In the genomic region with DNA sequence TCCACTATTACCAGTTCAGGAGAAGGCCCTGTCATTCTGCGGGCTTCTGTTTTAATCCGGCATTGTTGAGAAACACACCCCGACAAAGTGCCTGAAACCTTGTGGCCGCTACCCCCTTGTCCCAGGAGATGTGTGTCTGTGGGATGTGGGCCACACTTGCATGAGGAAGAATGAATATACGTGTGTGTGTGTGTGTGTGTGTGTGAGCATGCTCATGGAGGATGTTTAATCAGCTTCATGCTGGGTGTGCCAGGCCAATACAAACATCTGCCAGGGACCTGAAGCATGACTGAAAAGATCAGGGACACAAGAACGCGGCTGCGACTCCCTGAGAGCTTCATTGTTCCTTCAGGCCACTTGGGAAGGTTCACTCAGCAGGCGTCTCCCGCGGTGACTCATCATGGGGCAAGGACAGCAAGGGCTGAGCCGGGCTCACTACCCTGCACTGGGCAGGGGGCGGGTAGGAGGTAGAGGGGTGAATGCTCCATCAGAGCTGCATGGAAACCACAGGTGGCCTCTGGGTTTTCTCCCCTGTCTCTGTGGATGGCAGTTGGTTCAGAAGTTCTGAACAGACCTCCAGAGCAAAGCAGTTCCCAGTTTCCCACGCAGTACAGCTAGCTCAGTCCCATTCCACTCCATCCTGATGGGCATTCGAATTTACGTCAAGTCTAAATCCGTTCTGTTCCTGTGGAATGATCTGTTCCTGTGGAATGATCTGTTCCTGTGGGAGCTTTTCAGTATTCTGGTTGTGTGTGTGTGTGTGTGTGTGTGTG, we compare ENCODE assay signal across 8 cellular contexts. TPM values are rescaled to one million over a fixed set of nuclear protein-coding genes. Genes with fewer than 3 reads are reported as not detected.
DNase-seq lines count a peak whose midpoint lies in the region; ATAC-seq, FAIRE-seq and TF ChIP-seq lines count a peak whose summit lies in the region.

No MANE protein-coding gene starts in this region.

- H3K36me3 ChIP-seq in small intestine (ENCODE audit: control insufficient read depth in 2 of 2, insufficient read depth in 2 of 2, low read length in 2 of 2) = no peaks in the 10 kb centered on the region

- in situ Hi-C loops in astrocyte of the spinal cord (cut with HindIII; ENCODE audit: low sequenced_read_pairs) = no loop called here

- H3K36me3 Mint-ChIP-seq in activated CD4-positive, alpha-beta T cell treated with anti-CD3 and anti-CD28 coated beads, Interleukin-2, amount 10 ng/mL, durations not matched to agents 24 days and 14 days (ENCODE audit: low read depth) = peaks cover 3% of the 10 kb centered on the region

- peaks cover 65% of the 10 kb centered on the region for H3K4me1 Mint-ChIP-seq in activated CD4-positive, alpha-beta T cell treated with anti-CD3 and anti-CD28 coated beads, Interleukin-2, amount 10 ng/mL, durations not matched to agents 24 days and 14 days

- WGBS in small intestine, 3 donors = 16 to 36% (median 31%) methylated on average over 17 of the region's 17 CpGs

- no peak for TF ChIP-seq POLR2A in GM12891 (IDR thresholded peaks at IDR 0.05; ENCODE audit: low read depth, low read length)

- peak overlapping the region; percentile 76 to 95 for H3K27ac ChIP-seq in small intestine (ENCODE audit: low read depth in 1 of 2, low read length in 1 of 2)

- H3K27ac Mint-ChIP-seq in activated CD4-positive, alpha-beta T cell treated with anti-CD3 and anti-CD28 coated beads, Interleukin-2, amount 10 ng/mL, durations not matched to agents 24 days and 14 days = peak overlapping the region; percentile 99

- FAIRE-seq in small intestine (lab: Jason Lieb, UNC) (no peak), GM12891 (lab: Jason Lieb, UNC) (no peak)

- intact Hi-C loops in activated CD4-positive, alpha-beta T cell treated with anti-CD3 and anti-CD28 coated beads, Interleukin-2, amount 10 ng/mL, durations not matched to agents 24 days and 14 days (cut with micrococcal nuclease) = no loop called here

- H3K27me3 ChIP-seq in small intestine (ENCODE audit: control insufficient read depth in 2 of 2, insufficient read depth in 2 of 2, low read length in 2 of 2) = no peaks in the 10 kb centered on the region

- no peak for TF ChIP-seq CTCF in astrocyte of the spinal cord (IDR thresholded peaks at IDR 0.05; ENCODE audit: low read depth, low read length)

- H3K4me3 ChIP-seq in astrocyte of the spinal cord (ENCODE audit: low read depth, low read length) (no peak overlapping the region), small intestine (ENCODE audit: low read depth in 1 of 2, low read length in 2 of 2) (no peak overlapping the region)

- no peaks in the 10 kb centered on the region for H3K9me3 ChIP-seq in small intestine (ENCODE audit: control insufficient read depth, low read depth)

- no peak overlapping the region for H3K4me3 Mint-ChIP-seq in activated CD4-positive, alpha-beta T cell treated with anti-CD3 and anti-CD28 coated beads, Interleukin-2, amount 10 ng/mL, durations not matched to agents 24 days and 14 days

- DNase-seq in activated CD4-positive, alpha-beta T cell treated with anti-CD3 and anti-CD28 coated beads, Interleukin-2, amount 10 ng/mL, durations not matched to agents 24 days and 14 days = peak; percentile 61
- no peak for DNase-seq in activated CD4-positive, alpha-beta T cell treated with anti-CD3 and anti-CD28 coated beads, Interleukin-2, amount 50 U/mL, for 4 hours
- peak; percentile 81 for DNase-seq in NCI-H2171 treated with DMSO at 0.1 percent for 48 hours (lab: John Stamatoyannopoulos, UW)
- peak; percentile 94 for DNase-seq in astrocyte of the spinal cord (ENCODE audit: low read depth, low spot score)
- peak; percentile 97 for DNase-seq in islet precursor cell
- peak; percentile 93 for DNase-seq in small intestine
- no peak for DNase-seq in GM12891 (ENCODE audit: insufficient read length, low spot score)

- peaks cover 24 to 30% of the 10 kb centered on the region in 2 donors for H3K4me1 ChIP-seq in small intestine (ENCODE audit: control insufficient read depth in 2 of 2, insufficient read depth in 1 of 2, low read depth in 1 of 2, low read length in 1 of 2)

- H3K27me3 Mint-ChIP-seq in activated CD4-positive, alpha-beta T cell treated with anti-CD3 and anti-CD28 coated beads, Interleukin-2, amount 10 ng/mL, durations not matched to agents 24 days and 14 days = no peaks in the 10 kb centered on the region

- ATAC-seq in GM21381 (IDR thresholded peaks at IDR 0.05; ENCODE audit: unreplicated experiment) = no peak

- no peaks in the 10 kb centered on the region for H3K9me3 Mint-ChIP-seq in activated CD4-positive, alpha-beta T cell treated with anti-CD3 and anti-CD28 coated beads, Interleukin-2, amount 10 ng/mL, durations not matched to agents 24 days and 14 days

TF ChIP-seq in GM12891, 5 proteins besides CTCF, POLR2A, EP300 and RAD21:
- TF ChIP-seq POLR2AphosphoS5 (IDR thresholded peaks at IDR 0.05; ENCODE audit: low read depth, low read length) (no peak), SPI1 (IDR thresholded peaks at IDR 0.05; ENCODE audit: low read depth, low read length) (no peak), PAX5 (IDR thresholded peaks at IDR 0.05; ENCODE audit: insufficient read depth, low read length, severe bottlenecking) (no peak), POU2F2 (IDR thresholded peaks at IDR 0.05; ENCODE audit: low read depth, low read length) (no peak), TAF1 (IDR thresholded peaks at IDR 0.05; ENCODE audit: low read depth, low read length) (no peak)
TF ChIP-seq in GM12891: peak in this region for 0.

RNA-seq across cellular contexts. Expression of a gene that starts 7.0 kb away (rescaled TPM):
- total RNA-seq in activated CD4-positive, alpha-beta T cell treated with anti-CD3 and anti-CD28 coated beads, Interleukin-2, amount 10 ng/mL, durations not matched to agents 24 days and 14 days = 5,198 and 5,435 TPM in 2 replicates
- 100 to 1,000 TPM; 155 to 454 (median 159) TPM for polyA plus RNA-seq in small intestine
- 839 TPM for polyA plus RNA-seq in GM12891 (2012; ENCODE audit: low read depth, missing spikeins)

RNA-seq across cellular contexts. Expression of a gene that starts 33.1 kb away (rescaled TPM):
- 94.2 and 95.8 TPM in 2 replicates for total RNA-seq in activated CD4-positive, alpha-beta T cell treated with anti-CD3 and anti-CD28 coated beads, Interleukin-2, amount 10 ng/mL, durations not matched to agents 24 days and 14 days
- 10 to 100 TPM; 46.7 to 76.9 (median 74.3) TPM for polyA plus RNA-seq in small intestine
- polyA plus RNA-seq in GM12891 (2012; ENCODE audit: low read depth, missing spikeins) = 33.4 TPM

Comparison
In these comparisons a context has a peak if more than half of its experiments do, and no peak if none do; other contexts are left out.
1. DNase-seq: peak in activated CD4-positive, alpha-beta T cell treated with anti-CD3 and anti-CD28 coated beads, Interleukin-2, amount 10 ng/mL, durations not matched to agents 24 days and 14 days (single experiment), NCI-H2171 treated with DMSO at 0.1 percent for 48 hours (single experiment), astrocyte of the spinal cord (single experiment), islet precursor cell (single experiment) and small intestine (single experiment); none in activated CD4-positive, alpha-beta T cell treated with anti-CD3 and anti-CD28 coated beads, Interleukin-2, amount 50 U/mL, for 4 hours (0 of 2) and GM12891 (single experiment).